ENCODE assay signal across 24 cellular contexts in genomic region chr6:131758920-131759319, GRCh38. TPM values are rescaled to one million over a fixed set of nuclear protein-coding genes. Genes with fewer than 3 reads are reported as not detected.
DNase-seq lines count a peak whose midpoint lies in the region; ATAC-seq, FAIRE-seq and TF ChIP-seq lines count a peak whose summit lies in the region.
"Had no signal": no experiment of that assay in that cellular context is flagged by ENCODE, and none has a peak within 500 bp of the region (broad histone marks: within the 10 kb centered on the region; RNA-seq: fewer than 3 reads in every experiment).

No MANE protein-coding gene starts in this region.

- no peak overlapping the region for H3K4me3 ChIP-seq in right cardiac atrium (ENCODE audit: low read length)
- H3K4me3 ChIP-seq: BLaER1 treated with 17β-estradiol and CSF1 and Interleukin-3, amounts not matched to agents 10 nM and 100 nM; GM12878 had no signal

- FAIRE-seq in RCC 7860 (lab: Jason Lieb, UNC) = no peak
- FAIRE-seq: A204.1, GM12878, H54, HepG2 had no signal

- POLR2A ChIA-PET in HEK293T (lab: Yijun Ruan, JAX) = no interaction called here

- no peaks in the 10 kb centered on the region for H3K27me3 ChIP-seq in right cardiac atrium (ENCODE audit: control insufficient read depth, insufficient read depth)
- H3K27me3 ChIP-seq: BLaER1 treated with 17β-estradiol and CSF1 and Interleukin-3, amounts not matched to agents 10 nM and 100 nM had no signal

- no peak overlapping the region for H3K27ac ChIP-seq in right cardiac atrium (ENCODE audit: low read length)
- H3K27ac ChIP-seq: BLaER1 treated with 17β-estradiol and CSF1 and Interleukin-3, amounts not matched to agents 10 nM and 100 nM had no signal

- no peak for DNase-seq in right cardiac atrium
- DNase-seq in cardiac septum (ENCODE audit: low spot score) = no peak
- peak; percentile 10 for DNase-seq in astrocyte of the hippocampus (ENCODE audit: low read depth, low spot score)
- DNase-seq in sciatic nerve (ENCODE audit: low spot score) = no peak
- DNase-seq in activated T-cell treated with anti-CD3 and anti-CD28 coated beads for 4 hours = no peak
- DNase-seq in HEK293T (ENCODE audit: extremely low spot score) = no peak
- DNase-seq in RCC 7860 (ENCODE audit: low spot score) = no peak
- DNase-seq: Calu3; CD8-positive, alpha-beta T cell; GF-D8; HFFc6; KG1; NCI-H1417 treated with DMSO at 0.1 percent for 48 hours; NCI-H187 treated with DMSO at 0.1 percent for 48 hours; NCI-H226; NCI-H524; NCI-H82; OCI-M1; RPMI8226 had no signal

- intact Hi-C loops in right cardiac atrium (cut with DNase I) = no loop called here
- intact Hi-C loops in cardiac septum (cut with DNase I) = no loop called here
- intact Hi-C loops in sciatic nerve (cut with DNase I) = no loop called here

- no peaks in the 10 kb centered on the region for H3K4me1 ChIP-seq in right cardiac atrium (ENCODE audit: control insufficient read depth, insufficient read depth, low read length)

- WGBS in right cardiac atrium = 70% methylated on average over 4 of the region's 4 CpGs

- ATAC-seq in right cardiac atrium = peak; percentile 45 to 56
- ATAC-seq in sciatic nerve = peak; percentile 73
- ATAC-seq: CD8-positive, alpha-beta T cell; GM12878; HepG2 had no signal

- no peaks in the 10 kb centered on the region for H3K9me3 ChIP-seq in right cardiac atrium (ENCODE audit: control insufficient read depth, low read length)
- H3K9me3 ChIP-seq: BLaER1 treated with 17β-estradiol and CSF1 and Interleukin-3, amounts not matched to agents 10 nM and 100 nM had no signal

- CTCF ChIA-PET in HEK293T (lab: Yijun Ruan, JAX) = no interaction called here

TF ChIP-seq in HEK293T, 16 proteins besides CTCF, POLR2A, EP300 and RAD21:
- no peak for TF ChIP-seq FOXA1 (IDR thresholded peaks at IDR 0.05)
TF ChIP-seq in HEK293T: peak in this region for 0.

RNA-seq across cellular contexts. Expression of gene CTAGE9, which starts 48.1 kb away (rescaled TPM):
- not detected for total RNA-seq in right cardiac atrium
- polyA plus RNA-seq in right cardiac atrium = not detected
- total RNA-seq in cardiac septum = not detected
- not detected for total RNA-seq in sciatic nerve
- total RNA-seq: Calu3; CD8-positive, alpha-beta T cell; HepG2; HFFc6 had no signal
- polyA plus RNA-seq: GM12878, HepG2 had no signal

RNA-seq across cellular contexts. Expression of gene ENPP1, which starts 48.9 kb away (rescaled TPM):
- total RNA-seq in right cardiac atrium = 1 to 10 TPM; 2.6 to 4.5 (median 3.1) TPM
- 1.2 TPM for polyA plus RNA-seq in right cardiac atrium
- 3.3 TPM for total RNA-seq in cardiac septum
- 13.4 TPM for total RNA-seq in sciatic nerve
- total RNA-seq: CD8-positive, alpha-beta T cell had no signal

RNA-seq across cellular contexts. Expression of gene OR2A4, which starts 57.7 kb away (rescaled TPM):
- total RNA-seq in right cardiac atrium = not detected
- polyA plus RNA-seq in right cardiac atrium = not detected
- 0.13 TPM for total RNA-seq in cardiac septum
- total RNA-seq in sciatic nerve = not detected
- total RNA-seq: Calu3; CD8-positive, alpha-beta T cell; GM12878; HepG2; HFFc6 had no signal
- polyA plus RNA-seq: GM12878, HepG2 had no signal
